In the genomic region with DNA sequence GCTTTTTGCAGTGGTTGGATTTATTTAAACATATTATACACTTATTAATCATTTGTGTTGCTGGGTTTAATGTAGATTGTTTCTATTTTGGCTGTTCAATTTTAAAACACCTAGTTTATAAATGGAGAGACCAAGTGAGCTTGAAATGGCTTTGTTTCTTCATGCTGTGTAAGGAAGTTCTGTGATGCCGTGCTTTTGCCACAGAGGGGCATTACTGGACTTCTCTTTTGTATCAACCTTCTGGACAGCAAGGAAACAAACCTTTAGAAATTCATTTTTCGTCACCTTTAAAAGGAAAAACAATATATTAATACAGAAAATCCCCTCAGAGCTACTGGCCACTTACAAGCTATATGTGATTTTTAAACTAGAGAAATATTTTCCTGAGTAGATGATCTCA, we compare ENCODE assay signal across 11 cellular contexts.
A peak's percentile ranks its signal among the peaks of the same experiment; 100 is the strongest.
DNase-seq lines count a peak whose midpoint lies in the region; ATAC-seq and TF ChIP-seq lines count a peak whose summit lies in the region.
"Had no signal": no experiment of that assay in that cellular context is flagged by ENCODE, and none has a peak within 500 bp of the region (broad histone marks: within the 10 kb centered on the region; RNA-seq: fewer than 3 reads in every experiment).

No MANE protein-coding gene starts in this region.

- no peaks in the 10 kb centered on the region for H3F3A ChIP-seq in PC-3 (ENCODE audit: low read length, unreplicated experiment)

- no peaks in the 10 kb centered on the region for H3K9me3 ChIP-seq in HAP-1
- no peaks in the 10 kb centered on the region for H3K9me3 ChIP-seq in PC-3 (ENCODE audit: low read length)
- H3K9me3 ChIP-seq in upper lobe of left lung = no peaks in the 10 kb centered on the region

- no peak overlapping the region for H2AFZ ChIP-seq in PC-3 (ENCODE audit: low read length)

- TF ChIP-seq CTCF in 22Rv1 (IDR thresholded peaks at IDR 0.05) (peak; percentile 29), PC-3 (conservative IDR thresholded peaks at IDR 0.05; ENCODE audit: low read depth, low read length) (peak; percentile 70), fibroblast of the aortic adventitia (IDR thresholded peaks at IDR 0.05; ENCODE audit: insufficient read depth, low read length) (peak; percentile 67), upper lobe of left lung (IDR thresholded peaks at IDR 0.05) (no peak)

- no peak overlapping the region for H3K4me2 ChIP-seq in PC-3 (ENCODE audit: low read length)

- H3K9ac ChIP-seq in PC-3 (ENCODE audit: low read length) = no peak overlapping the region

- in situ Hi-C loops in HAP-1 (cut with MboI; ENCODE audit: low sequenced_read_pairs) = no loop called here

- POLR2A ChIA-PET in PC-3 (lab: Charles Lee; ENCODE audit: unreplicated experiment) = no interaction called here

- H3K4me3 ChIP-seq in HAP-1 (no peak overlapping the region), PC-3 (ENCODE audit: low read length) (no peak overlapping the region), fibroblast of the aortic adventitia (ENCODE audit: low read depth, low read length) (no peak overlapping the region), upper lobe of left lung (no peak overlapping the region)
- H3K4me3 ChIP-seq: coronary artery had no signal

- DNase-seq in HAP-1 (ENCODE audit: low spot score in 2 of 2) (peak; percentile 15 to 24), PC-3 (peak; percentile 53), fibroblast of the aortic adventitia (ENCODE audit: low read depth) (peak; percentile 66), upper lobe of left lung (no peak)
- DNase-seq: activated T-cell treated with anti-CD3 and anti-CD28 coated beads, Interleukin-2, amount 50 U/mL, for 24 hours; CD8-positive, alpha-beta memory T cell had no signal

- H3K27me3 ChIP-seq in HAP-1 (ENCODE audit: low read depth) (no peaks in the 10 kb centered on the region), PC-3 (ENCODE audit: low read length) (no peaks in the 10 kb centered on the region), upper lobe of left lung (no peaks in the 10 kb centered on the region)

- intact Hi-C loops in PC-3 (cut with micrococcal nuclease) = loop anchor here (1.0 to 10.0 kb wide), 4 partner anchors 561 to 1176 kb away; no protein-coding TSS in a partner anchor

- CTCF ChIA-PET in PC-3 (lab: Charles Lee) = interaction anchor here (0.5 to 1.0 kb wide), 5 partner anchors 180 to 1174 kb away, joined by 3 to 4 read pairs (median 3); no protein-coding TSS in a partner anchor

- H3K36me3 ChIP-seq in HAP-1 (replicated peaks) (no peaks in the 10 kb centered on the region), PC-3 (ENCODE audit: low read depth, low read length) (no peaks in the 10 kb centered on the region), upper lobe of left lung (no peaks in the 10 kb centered on the region)

- WGBS in upper lobe of left lung, 2 donors = 32 to 34% methylated on average over 2 of the region's 2 CpGs

- TF ChIP-seq EP300 in upper lobe of left lung (IDR thresholded peaks at IDR 0.05) = no peak

- H3K4me1 ChIP-seq in HAP-1 (no peaks in the 10 kb centered on the region), PC-3 (ENCODE audit: insufficient read depth, low read length) (peaks cover 13% of the 10 kb centered on the region), upper lobe of left lung (no peaks in the 10 kb centered on the region)

- no peaks in the 10 kb centered on the region for H3K79me2 ChIP-seq in PC-3 (ENCODE audit: low read length)

- BruUV-seq in PC-3 (replicated peaks; lab: Mats Ljungman, UMichigan) = no TSS peak

- H4K20me1 ChIP-seq in PC-3 (ENCODE audit: low read length) = no peaks in the 10 kb centered on the region

- TF ChIP-seq POLR2A in upper lobe of left lung (IDR thresholded peaks at IDR 0.05) = no peak

- no peaks in the 10 kb centered on the region for H3K9me2 ChIP-seq in PC-3 (replicated peaks; ENCODE audit: low read length)

- H3K27ac ChIP-seq in 22Rv1 (no peak overlapping the region), PC-3 (ENCODE audit: low read length) (no peak overlapping the region), upper lobe of left lung (no peak overlapping the region)
- H3K27ac ChIP-seq: coronary artery had no signal

- no peak for ATAC-seq in PC-3
- ATAC-seq in GM18520 (IDR thresholded peaks at IDR 0.05; ENCODE audit: unreplicated experiment) = no peak
- no peak for ATAC-seq in GM21529 (IDR thresholded peaks at IDR 0.05; ENCODE audit: unreplicated experiment)
- no peak for ATAC-seq in GM21786 (IDR thresholded peaks at IDR 0.05; ENCODE audit: unreplicated experiment)
- ATAC-seq in upper lobe of left lung (ENCODE audit: low FRiP score in 2 of 2) = no peak

Comparison
In these comparisons a context has a peak if more than half of its experiments do, and no peak if none do; other contexts are left out.
1. CTCF ChIP-seq: peak in 22Rv1 (single experiment), PC-3 (single experiment) and fibroblast of the aortic adventitia (single experiment); none in upper lobe of left lung (0 of 6).
2. DNase-seq: peak in HAP-1 (2 of 2), PC-3 (single experiment) and fibroblast of the aortic adventitia (single experiment); none in upper lobe of left lung (0 of 2).